ENCODE assay signal across 19 cellular contexts in genomic region chr9:99055384-99055783, GRCh38. TPM values are rescaled to one million over a fixed set of nuclear protein-coding genes. Genes with fewer than 3 reads are reported as not detected.
DNase-seq lines count a peak whose midpoint lies in the region; ATAC-seq and TF ChIP-seq lines count a peak whose summit lies in the region.
"Had no signal": no experiment of that assay in that cellular context is flagged by ENCODE, and none has a peak within 500 bp of the region (broad histone marks: within the 10 kb centered on the region; RNA-seq: fewer than 3 reads in every experiment).

No MANE protein-coding gene starts in this region.

- TF ChIP-seq CTCF in body of pancreas (IDR thresholded peaks at IDR 0.05): no peak

- intact Hi-C loops in body of pancreas (cut with DNase I): no loop called here

- H2AK5ac ChIP-seq in mesenchymal stem cell (ENCODE audit: low read length, severe bottlenecking): no peak overlapping the region

- H2BK12ac ChIP-seq in mesenchymal stem cell (ENCODE audit: low read length in 2 of 2): peak overlapping the region; percentile 23 to 60

- no peaks in the 10 kb centered on the region for H3K9me3 ChIP-seq in body of pancreas
- H3K9me3 ChIP-seq in mesenchymal stem cell (ENCODE audit: control insufficient read depth, low read length): no peaks in the 10 kb centered on the region
- no peaks in the 10 kb centered on the region for H3K9me3 ChIP-seq in HAP-1
- H3K9me3 ChIP-seq: Caco-2, heart left ventricle, mucosa of descending colon had no signal

- H3K4me1 ChIP-seq in body of pancreas (peaks cover 24% of the 10 kb centered on the region), mesenchymal stem cell (ENCODE audit: control insufficient read depth, insufficient read depth, low read depth, low read length) (peaks cover 14% of the 10 kb centered on the region), HAP-1 (no peaks in the 10 kb centered on the region)
- H3K4me1 ChIP-seq: Caco-2 had no signal

- H3K4me2 ChIP-seq in mesenchymal stem cell (ENCODE audit: low read length, poor library complexity, severe bottlenecking): no peak overlapping the region

- peak; percentile 85 for ATAC-seq in body of pancreas
- no peak for ATAC-seq in GM18861 (IDR thresholded peaks at IDR 0.05; ENCODE audit: unreplicated experiment)
- ATAC-seq: heart left ventricle, mucosa of descending colon, sciatic nerve had no signal

- no peak for TF ChIP-seq POLR2A in body of pancreas (IDR thresholded peaks at IDR 0.05)

- peak overlapping the region; percentile 0 to 13 for H3K18ac ChIP-seq in mesenchymal stem cell (ENCODE audit: low read depth in 1 of 2, low read length in 2 of 2)

- H3K23ac ChIP-seq in mesenchymal stem cell (ENCODE audit: low read length in 2 of 2): no peak overlapping the region

- no peaks in the 10 kb centered on the region for H3K27me3 ChIP-seq in body of pancreas
- no peaks in the 10 kb centered on the region for H3K27me3 ChIP-seq in mesenchymal stem cell (ENCODE audit: control insufficient read depth in 1 of 2, insufficient read depth in 1 of 2, low read length in 2 of 2)
- H3K27me3 ChIP-seq in HAP-1 (ENCODE audit: low read depth): peaks cover 9% of the 10 kb centered on the region; the same call in 1 of the 2 replicates
- H3K27me3 ChIP-seq: heart left ventricle had no signal

- H3K14ac ChIP-seq in mesenchymal stem cell (ENCODE audit: low read length in 2 of 2): no peak overlapping the region

- DNase-seq in ELR (ENCODE audit: low read depth): peak; percentile 76
- DNase-seq in RPMI7951 (ENCODE audit: low read depth): peak; percentile 57
- peak; percentile 66 to 83 (median 74) for DNase-seq in body of pancreas
- DNase-seq in mesenchymal stem cell: no peak
- no peak for DNase-seq in activated CD8-positive, alpha-beta memory T cell treated with anti-CD3 and anti-CD28 coated beads, Interleukin-2, amount 50 U/mL, for 48 hours
- DNase-seq in HAP-1 (ENCODE audit: low spot score in 2 of 2): no peak
- DNase-seq in mesenteric fat pad (ENCODE audit: low spot score): no peak
- DNase-seq: activated CD4-positive, alpha-beta T cell treated with anti-CD3 and anti-CD28 coated beads for 4 hours; Caco-2; heart left ventricle; kidney glomerular epithelial cell; mucosa of descending colon; NCI-H146; NCI-H446; occipital lobe; SIG-M5; stimulated activated CD4-positive, alpha-beta T cell treated with anti-CD3 and anti-CD28 coated beads, Interleukin-2, amount 100 ng/mL, for 24 hours had no signal

- H4K91ac ChIP-seq in mesenchymal stem cell (ENCODE audit: low read length): peak overlapping the region; percentile 5

- peak overlapping the region in 1 of 4 donors; percentile 53 for H3K27ac ChIP-seq in body of pancreas
- H3K27ac ChIP-seq in mesenchymal stem cell (ENCODE audit: low read length, poor library complexity, severe bottlenecking): no peak overlapping the region

- 60 to 62% methylated on average over 1 of the region's 1 CpG for WGBS in body of pancreas, 2 donors
- 100% methylated on average over 1 of the region's 1 CpG for WGBS in mesenchymal stem cell

- H4K8ac ChIP-seq in mesenchymal stem cell (ENCODE audit: low read length): no peak overlapping the region

- H3K4me3 ChIP-seq in body of pancreas (no peak overlapping the region), mesenchymal stem cell (ENCODE audit: insufficient read depth in 1 of 2, low read depth in 1 of 2, low read length in 2 of 2) (no peak overlapping the region), HAP-1 (no peak overlapping the region)
- H3K4me3 ChIP-seq: heart left ventricle, mucosa of descending colon had no signal

- no peaks in the 10 kb centered on the region for H3K79me1 ChIP-seq in mesenchymal stem cell (replicated peaks; ENCODE audit: low read length, poor library complexity, severe bottlenecking)

- H2AFZ ChIP-seq in mesenchymal stem cell (ENCODE audit: low read depth, low read length): no peak overlapping the region

- H3K4ac ChIP-seq in mesenchymal stem cell (ENCODE audit: low read depth in 1 of 2, low read length in 2 of 2): peak overlapping the region in 1 of 2 experiments; percentile 45

- no peak overlapping the region for H2BK5ac ChIP-seq in mesenchymal stem cell (ENCODE audit: low read depth, low read length, poor library complexity, severe bottlenecking)

- no peak overlapping the region for H3K9ac ChIP-seq in mesenchymal stem cell (ENCODE audit: low read length)

- no peak overlapping the region for H2BK120ac ChIP-seq in mesenchymal stem cell (ENCODE audit: low read depth, low read length)

- in situ Hi-C loops in HAP-1 (cut with MboI; ENCODE audit: low sequenced_read_pairs): no loop called here

- H3K36me3 ChIP-seq in body of pancreas (replicated peaks in 1 of 2; ENCODE audit: insufficient read depth in 1 of 2, low read depth in 2 of 2) (no peaks in the 10 kb centered on the region), mesenchymal stem cell (ENCODE audit: control insufficient read depth in 1 of 2, insufficient read depth in 2 of 2, low read depth in 1 of 2, low read length in 2 of 2) (peaks cover 0 to 16% of the 10 kb centered on the region in 2 experiments), HAP-1 (replicated peaks) (no peaks in the 10 kb centered on the region)

- H2BK15ac ChIP-seq in mesenchymal stem cell (ENCODE audit: low read depth, poor library complexity, severe bottlenecking): no peak overlapping the region

RNA-seq across cellular contexts. Expression of gene TGFBR1, which starts 49.5 kb away (rescaled TPM):
- 51.5 and 54.8 TPM in 2 replicates for total RNA-seq in RPMI7951 (2014; rRNA removed; shearing (Covaris generic))
- total RNA-seq in body of pancreas (10 to 100 TPM; 10.5 to 18.7 TPM), mesenteric fat pad (56.2 TPM)
- polyA plus RNA-seq in mesenchymal stem cell (2013, experiment 1 of 2): 55.8 TPM
- polyA plus RNA-seq in mesenchymal stem cell (2013, experiment 2 of 2): 57.6 TPM

Comparison
In these comparisons a context has a peak if more than half of its experiments do, and no peak if none do; other contexts are left out.
1. DNase-seq: peak in ELR (single experiment), RPMI7951 (single experiment) and body of pancreas (4 of 4); none in mesenchymal stem cell (single experiment), activated CD8-positive, alpha-beta memory T cell treated with anti-CD3 and anti-CD28 coated beads, Interleukin-2, amount 50 U/mL, for 48 hours (single experiment), HAP-1 (0 of 2) and mesenteric fat pad (single experiment).